1 cellular context compared by ENCODE assay signal in the genomic region with DNA sequence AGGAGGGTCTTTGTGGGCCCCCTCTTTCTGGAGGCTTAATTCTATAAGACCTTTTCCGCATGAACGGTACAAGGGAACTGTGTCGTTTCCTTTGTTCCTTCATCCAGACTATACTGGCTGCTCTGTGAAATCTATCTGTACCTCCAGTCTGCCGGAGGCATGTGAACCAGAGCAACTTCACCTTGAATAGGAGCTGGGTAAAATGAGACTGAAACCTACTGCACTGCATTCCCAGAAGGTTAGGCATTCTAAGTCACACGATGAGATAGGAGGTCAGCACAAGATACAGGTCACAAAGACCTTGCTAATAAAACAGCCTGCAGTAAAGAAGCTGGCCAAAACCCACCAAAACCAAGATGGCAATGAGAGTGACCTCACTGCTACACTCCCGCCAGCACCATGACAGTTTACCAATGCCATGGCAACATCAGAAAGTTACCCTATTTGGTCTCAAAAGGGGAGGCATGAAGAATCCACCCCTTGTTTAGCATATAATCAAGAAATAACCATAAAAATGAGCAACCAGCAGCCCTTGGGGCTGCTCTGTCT.
TF ChIP-seq lines count a peak whose summit lies in the region.

No MANE protein-coding gene starts in this region.

TF ChIP-seq in GM12878, 131 proteins besides CTCF, POLR2A, EP300 and RAD21:
- TF ChIP-seq ZBTB33 (IDR thresholded peaks at IDR 0.05) (peak; percentile 69; the same call in 1 of the 2 replicates), MAX (IDR thresholded peaks at IDR 0.05; ENCODE audit: low read depth, low read length) (no peak), MLLT1 (IDR thresholded peaks at IDR 0.05) (no peak), SRF (IDR thresholded peaks at IDR 0.05; ENCODE audit: low read depth in 2 of 2, low read length in 2 of 2) (peak in 1 of 2 experiments; percentile 50; a peak in 1 of 4 replicates), EGR1 (IDR thresholded peaks at IDR 0.05; ENCODE audit: borderline replicate concordance in 1 of 2, low read depth in 2 of 2, low read length in 2 of 2) (no peak), ATF7 (IDR thresholded peaks at IDR 0.05; ENCODE audit: low read depth) (peak; percentile 28; the same call in 1 of the 2 replicates), YY1 (IDR thresholded peaks at IDR 0.05; ENCODE audit: low read depth, low read length) (peak; percentile 70), ZNF622 (IDR thresholded peaks at IDR 0.05) (no peak), JUND (IDR thresholded peaks at IDR 0.05; ENCODE audit: low read depth, low read length) (no peak)
- TF ChIP-seq, protein P1, sequence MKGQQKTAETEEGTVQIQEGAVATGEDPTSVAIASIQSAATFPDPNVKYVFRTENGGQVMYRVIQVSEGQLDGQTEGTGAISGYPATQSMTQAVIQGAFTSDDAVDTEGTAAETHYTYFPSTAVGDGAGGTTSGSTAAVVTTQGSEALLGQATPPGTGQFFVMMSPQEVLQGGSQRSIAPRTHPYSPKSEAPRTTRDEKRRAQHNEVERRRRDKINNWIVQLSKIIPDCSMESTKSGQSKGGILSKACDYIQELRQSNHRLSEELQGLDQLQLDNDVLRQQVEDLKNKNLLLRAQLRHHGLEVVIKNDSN (IDR thresholded peaks at IDR 0.05; ENCODE audit: borderline replicate concordance, extremely low read length, insufficient read depth, low read depth, low read length): no peak
TF ChIP-seq in GM12878: peak in this region for 4.
